21 cellular contexts compared by ENCODE assay signal in the genomic region with DNA sequence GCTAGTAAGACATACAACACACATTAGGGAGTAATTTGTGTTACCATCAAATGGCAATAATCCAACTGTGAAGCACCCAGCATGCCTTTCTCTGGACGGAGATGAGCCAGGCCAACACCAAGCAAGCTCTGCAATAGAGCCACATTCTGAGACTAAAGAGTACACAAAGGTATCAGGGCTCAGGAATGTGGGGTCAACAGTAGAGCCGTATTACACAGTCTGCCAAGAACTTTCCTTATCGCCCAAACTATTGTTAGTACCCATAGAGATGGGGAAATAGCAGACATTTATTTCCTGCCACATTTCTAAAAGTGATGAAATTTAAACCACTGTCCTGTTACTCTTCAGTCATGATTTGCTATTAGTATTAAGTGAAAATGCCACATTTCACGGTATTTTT.
A peak's percentile ranks its signal among the peaks of the same experiment; 100 is the strongest.
DNase-seq lines count a peak whose midpoint lies in the region; ATAC-seq, FAIRE-seq and TF ChIP-seq lines count a peak whose summit lies in the region.
"Had no signal": no experiment of that assay in that cellular context is flagged by ENCODE, and none has a peak within 500 bp of the region (broad histone marks: within the 10 kb centered on the region; RNA-seq: fewer than 3 reads in every experiment).

No MANE protein-coding gene starts in this region.

- intact Hi-C loops in HepG2 (cut with micrococcal nuclease; ENCODE audit: unreplicated experiment), result loop anchor here (1.0 to 10.0 kb wide), 2 partner anchors 100 to 308 kb away; no protein-coding TSS in a partner anchor

- TF ChIP-seq CTCF in brain microvascular endothelial cell (IDR thresholded peaks at IDR 0.05; ENCODE audit: low read depth, low read length, missing control alignments) (no peak), HepG2 (CRISPR knock-in tag; IDR thresholded peaks at IDR 0.05) (no peak)

- no TSS peak for BruUV-seq in HepG2 (replicated peaks; lab: Mats Ljungman, UMichigan)

- H3K27me3 ChIP-seq in brain microvascular endothelial cell (replicated peaks), result no peaks in the 10 kb centered on the region
- H3K27me3 ChIP-seq in HepG2 (ENCODE audit: control insufficient read depth in 1 of 2, insufficient read depth in 2 of 2, low read length in 2 of 2), result no peaks in the 10 kb centered on the region
- H3K27me3 ChIP-seq: suprapubic skin had no signal

- no peak for TF ChIP-seq POLR2A in HepG2 (IDR thresholded peaks at IDR 0.05; ENCODE audit: insufficient read depth in 1 of 2, low read depth in 2 of 2, low read length in 2 of 2)

- no peak for TF ChIP-seq RAD21 in HepG2 (CRISPR knock-in tag; IDR thresholded peaks at IDR 0.05)

- WGBS in HepG2 (ENCODE audit: low lambda C conversion rate), result 16% methylated on average over 4 of the region's 4 CpGs

- CTCF ChIA-PET in HepG2 (lab: Yijun Ruan, JAX; ENCODE audit: low intra/inter-chr PET ratio, low total read pairs), result no interaction called here

- in situ Hi-C loops in brain microvascular endothelial cell (cut with HindIII; ENCODE audit: low pct_ligation_motif_present, low sequenced_read_pairs) (no loop called here), HepG2 (cut with HindIII; ENCODE audit: extremely low pct_ligation_motif_present, low pct_unique_long_range_greater_than_20kb) (no loop called here)

- POLR2A ChIA-PET in HepG2 (lab: Yijun Ruan, JAX), result interaction anchor here (0.8 to 0.9 kb wide), 2 partner anchors 9 to 12 kb away, joined by 3 read pairs; no protein-coding TSS in a partner anchor

- H3K4me1 Mint-ChIP-seq in T-helper 17 cell, result no peaks in the 10 kb centered on the region
- H3K4me1 Mint-ChIP-seq in activated naive CD8-positive, alpha-beta T cell treated with anti-CD3 and anti-CD28 coated beads for 36 hours, result no peaks in the 10 kb centered on the region
- H3K4me1 Mint-ChIP-seq: activated naive CD4-positive, alpha-beta T cell treated with anti-CD3 and anti-CD28 coated beads, Interleukin-2, amount 10 ng/mL, durations not matched to agents 7 days and 5 days; T-cell had no signal

- H3K27ac Mint-ChIP-seq in T-helper 17 cell, result no peak overlapping the region
- H3K27ac Mint-ChIP-seq in activated naive CD8-positive, alpha-beta T cell treated with anti-CD3 and anti-CD28 coated beads for 36 hours, result no peak overlapping the region
- H3K27ac Mint-ChIP-seq: activated naive CD4-positive, alpha-beta T cell treated with anti-CD3 and anti-CD28 coated beads, Interleukin-2, amount 10 ng/mL, durations not matched to agents 7 days and 5 days; CD8-positive, alpha-beta T cell; T-cell had no signal

- no peak overlapping the region for H2AFZ ChIP-seq in HepG2 (ENCODE audit: low read length)

- H3K4me1 ChIP-seq in HepG2 (ENCODE audit: insufficient read depth, low read length), result peaks cover 85% of the 10 kb centered on the region
- H3K4me1 ChIP-seq: HAP-1, suprapubic skin had no signal

- H4K20me1 ChIP-seq in HepG2 (ENCODE audit: insufficient read depth, low read length), result no peaks in the 10 kb centered on the region

- H3K27me3 Mint-ChIP-seq in T-helper 17 cell, result no peaks in the 10 kb centered on the region
- H3K27me3 Mint-ChIP-seq in activated naive CD8-positive, alpha-beta T cell treated with anti-CD3 and anti-CD28 coated beads for 36 hours, result peaks cover 4% of the 10 kb centered on the region
- H3K27me3 Mint-ChIP-seq: activated naive CD4-positive, alpha-beta T cell treated with anti-CD3 and anti-CD28 coated beads, Interleukin-2, amount 10 ng/mL, durations not matched to agents 7 days and 5 days had no signal

- peak overlapping the region; percentile 38; the same call in 1 of the 2 replicates for H3K4me2 ChIP-seq in HepG2 (ENCODE audit: low read depth, low read length)

- H3K27ac ChIP-seq in brain microvascular endothelial cell (peak overlapping the region; percentile 14), HepG2 (ENCODE audit: extremely low read length, insufficient read depth, low read length) (peak overlapping the region; percentile 53)
- H3K27ac ChIP-seq: suprapubic skin had no signal

- ATAC-seq in HepG2, result peak; percentile 98
- ATAC-seq in T-helper 17 cell, result no peak
- ATAC-seq in HG02642 (IDR thresholded peaks at IDR 0.05; ENCODE audit: poor library complexity, unreplicated experiment), result no peak
- ATAC-seq: activated CD4-positive, CD25-positive, alpha-beta regulatory T cell treated with anti-CD3 and anti-CD28 coated beads, Interleukin-2, amount 50 U/mL, for 24 hours; CD8-positive, alpha-beta T cell; left colon; T-cell had no signal

- no peak overlapping the region for H3K4me3 Mint-ChIP-seq in T-helper 17 cell
- no peak overlapping the region for H3K4me3 Mint-ChIP-seq in activated naive CD8-positive, alpha-beta T cell treated with anti-CD3 and anti-CD28 coated beads for 36 hours
- H3K4me3 Mint-ChIP-seq: activated naive CD4-positive, alpha-beta T cell treated with anti-CD3 and anti-CD28 coated beads, Interleukin-2, amount 10 ng/mL, durations not matched to agents 7 days and 5 days; CD8-positive, alpha-beta T cell; T-cell had no signal

- no peak overlapping the region for H3K9ac ChIP-seq in HepG2 (ENCODE audit: insufficient read depth, low read depth, low read length)

- no peaks in the 10 kb centered on the region for H3K9me3 Mint-ChIP-seq in activated naive CD8-positive, alpha-beta T cell treated with anti-CD3 and anti-CD28 coated beads for 36 hours

- peak; percentile 87 for FAIRE-seq in HepG2 (lab: Jason Lieb, UNC)
- FAIRE-seq: G401.6, GM12892 had no signal

- TF ChIP-seq EP300 in HepG2 (IDR thresholded peaks at IDR 0.05; ENCODE audit: low read depth in 2 of 2, low read length in 2 of 2) (peak; percentile 62 to 76; a peak in 2 of 4 replicates), HepG2 (CRISPR knock-in tag; IDR thresholded peaks at IDR 0.05; ENCODE audit: borderline replicate concordance) (peak; percentile 81; the same call in 1 of the 2 replicates)

- no peaks in the 10 kb centered on the region for H3K9me3 ChIP-seq in HepG2 (ENCODE audit: low read length)
- H3K9me3 ChIP-seq in T-helper 17 cell (ENCODE audit: control insufficient read depth, low read length, poor library complexity, severe bottlenecking), result no peaks in the 10 kb centered on the region
- H3K9me3 ChIP-seq: HAP-1, suprapubic skin had no signal

- H3K4me3 ChIP-seq in brain microvascular endothelial cell (ENCODE audit: low read depth, low read length), result no peak overlapping the region
- H3K4me3 ChIP-seq in HepG2 (replicated peaks in 1 of 3; ENCODE audit: insufficient read depth in 1 of 3, low read depth in 2 of 3, low read length in 3 of 3), result no peak overlapping the region
- H3K4me3 ChIP-seq: HAP-1, suprapubic skin had no signal

- DNase-seq in A172 (ENCODE audit: low spot score) (peak; percentile 79), HT1080 (ENCODE audit: low read depth) (peak; percentile 71), brain microvascular endothelial cell (peak; percentile 86), HepG2 (ENCODE audit: low spot score) (peak; percentile 95), T-helper 17 cell (no peak)
- DNase-seq in activated naive CD4-positive, alpha-beta T cell treated with Interleukin-2 at 50 U/mL for 16 hours, result no peak
- DNase-seq in activated naive CD8-positive, alpha-beta T cell treated with anti-CD3 and anti-CD28 coated beads for 36 hours, result no peak
- DNase-seq: ACHN; activated naive CD4-positive, alpha-beta T cell treated with anti-CD3 and anti-CD28 coated beads, Interleukin-2, amount 10 ng/mL, durations not matched to agents 7 days and 5 days; CD8-positive, alpha-beta T cell; central memory CD4-positive, alpha-beta T cell; left colon; NCI-H1694 treated with DMSO at 0.1 percent for 48 hours; NCI-H510A; T-cell had no signal

- no peaks in the 10 kb centered on the region for H3K79me2 ChIP-seq in HepG2 (ENCODE audit: insufficient read depth, low read length)

- no peaks in the 10 kb centered on the region for H3K36me3 ChIP-seq in brain microvascular endothelial cell (replicated peaks)
- H3K36me3 ChIP-seq in HepG2 (replicated peaks in 1 of 2; ENCODE audit: control insufficient read depth in 1 of 2, insufficient read depth in 2 of 2, low read length in 2 of 2), result no peaks in the 10 kb centered on the region
- H3K36me3 ChIP-seq: HAP-1, suprapubic skin had no signal

- no peaks in the 10 kb centered on the region for H3K36me3 Mint-ChIP-seq in T-helper 17 cell (ENCODE audit: low read depth)
- H3K36me3 Mint-ChIP-seq in activated naive CD8-positive, alpha-beta T cell treated with anti-CD3 and anti-CD28 coated beads for 36 hours, result no peaks in the 10 kb centered on the region
- H3K36me3 Mint-ChIP-seq: activated naive CD4-positive, alpha-beta T cell treated with anti-CD3 and anti-CD28 coated beads, Interleukin-2, amount 10 ng/mL, durations not matched to agents 7 days and 5 days; CD8-positive, alpha-beta T cell; T-cell had no signal

TF ChIP-seq in HepG2, 621 proteins besides CTCF, POLR2A, EP300 and RAD21 (continues in another document):
- TF ChIP-seq, protein P1, sequence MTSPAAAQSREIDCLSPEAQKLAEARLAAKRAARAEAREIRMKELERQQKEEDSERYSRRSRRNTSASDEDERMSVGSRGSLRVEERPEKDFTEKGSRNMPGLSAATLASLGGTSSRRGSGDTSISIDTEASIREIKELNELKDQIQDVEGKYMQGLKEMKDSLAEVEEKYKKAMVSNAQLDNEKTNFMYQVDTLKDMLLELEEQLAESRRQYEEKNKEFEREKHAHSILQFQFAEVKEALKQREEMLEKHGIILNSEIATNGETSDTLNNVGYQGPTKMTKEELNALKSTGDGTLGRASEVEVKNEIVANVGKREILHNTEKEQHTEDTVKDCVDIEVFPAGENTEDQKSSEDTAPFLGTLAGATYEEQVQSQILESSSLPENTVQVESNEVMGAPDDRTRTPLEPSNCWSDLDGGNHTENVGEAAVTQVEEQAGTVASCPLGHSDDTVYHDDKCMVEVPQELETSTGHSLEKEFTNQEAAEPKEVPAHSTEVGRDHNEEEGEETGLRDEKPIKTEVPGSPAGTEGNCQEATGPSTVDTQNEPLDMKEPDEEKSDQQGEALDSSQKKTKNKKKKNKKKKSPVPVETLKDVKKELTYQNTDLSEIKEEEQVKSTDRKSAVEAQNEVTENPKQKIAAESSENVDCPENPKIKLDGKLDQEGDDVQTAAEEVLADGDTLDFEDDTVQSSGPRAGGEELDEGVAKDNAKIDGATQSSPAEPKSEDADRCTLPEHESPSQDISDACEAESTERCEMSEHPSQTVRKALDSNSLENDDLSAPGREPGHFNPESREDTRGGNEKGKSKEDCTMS (CRISPR knock-in tag; conservative IDR thresholded peaks at IDR 0.05), result no peak
- TF ChIP-seq POLR2AphosphoS5 (IDR thresholded peaks at IDR 0.05; ENCODE audit: low read depth, low read length) (no peak), ZSCAN12 (CRISPR knock-in tag; IDR thresholded peaks at IDR 0.05) (no peak)
- TF ChIP-seq, protein P2, sequence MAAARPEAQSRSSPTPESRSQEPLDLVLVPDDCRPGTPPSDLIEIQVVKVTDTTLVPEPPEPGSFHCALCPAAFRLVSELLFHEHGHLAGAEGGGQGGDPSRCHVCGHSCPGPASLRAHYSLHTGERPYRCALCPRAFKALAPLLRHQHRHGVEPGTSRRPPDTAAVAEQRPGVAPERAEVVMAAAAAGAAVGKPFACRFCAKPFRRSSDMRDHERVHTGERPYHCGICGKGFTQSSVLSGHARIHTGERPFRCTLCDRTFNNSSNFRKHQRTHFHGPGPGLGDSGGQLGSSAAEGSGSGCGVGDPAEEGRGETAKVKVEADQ (CRISPR knock-in tag; IDR thresholded peaks at IDR 0.05; ENCODE audit: borderline replicate concordance), result no peak

Comparison
In these comparisons a context has a peak if more than half of its experiments do, and no peak if none do; other contexts are left out.
1. DNase-seq: peak in A172 (single experiment), HT1080 (single experiment), brain microvascular endothelial cell (single experiment) and HepG2 (single experiment); none in activated naive CD4-positive, alpha-beta T cell treated with Interleukin-2 at 50 U/mL for 16 hours (single experiment), T-helper 17 cell (0 of 3) and activated naive CD8-positive, alpha-beta T cell treated with anti-CD3 and anti-CD28 coated beads for 36 hours (single experiment).